ENCODE assay signal across 19 cellular contexts in the genomic region with DNA sequence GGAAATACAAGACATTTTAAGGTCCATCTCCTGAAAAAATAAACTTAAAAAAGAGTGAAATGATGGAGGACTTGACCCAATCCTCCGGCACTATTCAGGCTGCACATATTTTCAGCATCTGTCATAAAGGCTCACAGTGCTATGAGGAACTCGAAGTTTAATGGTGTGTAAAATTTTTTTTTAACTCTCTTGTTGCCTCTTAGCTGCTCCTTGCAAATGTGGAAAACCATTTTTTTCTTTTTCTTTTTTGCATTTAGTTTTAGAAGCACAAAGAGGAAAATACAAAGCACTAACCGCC.
A peak's percentile ranks its signal among the peaks of the same experiment; 100 is the strongest.
DNase-seq lines count a peak whose midpoint lies in the region; ATAC-seq and TF ChIP-seq lines count a peak whose summit lies in the region.
"Had no signal": no experiment of that assay in that cellular context is flagged by ENCODE, and none has a peak within 500 bp of the region (broad histone marks: within the 10 kb centered on the region; RNA-seq: fewer than 3 reads in every experiment).

No MANE protein-coding gene starts in this region.

- no peak overlapping the region for H3K9ac ChIP-seq in adipocyte (ENCODE audit: low read length)
- peak overlapping the region; percentile 2 for H3K9ac ChIP-seq in skeletal muscle satellite cell (ENCODE audit: low read depth, low read length)

- peak overlapping the region; percentile 14 for H3K4me3 ChIP-seq in adipocyte (ENCODE audit: low read length)
- H3K4me3 ChIP-seq in foreskin fibroblast (ENCODE audit: low read depth in 1 of 2, low read length in 2 of 2): no peak overlapping the region
- H3K4me3 ChIP-seq in skeletal muscle satellite cell (ENCODE audit: low read length): no peak overlapping the region

- POLR2A ChIA-PET in activated CD8-positive, alpha-beta T cell treated with anti-CD3 and anti-CD28 coated beads, Interleukin-2, amount 10 ng/mL, durations not matched to agents 7 days and 5 days (lab: Charles Lee): no interaction called here

- CTCF ChIA-PET in activated CD8-positive, alpha-beta T cell treated with anti-CD3 and anti-CD28 coated beads, Interleukin-2, amount 10 ng/mL, durations not matched to agents 7 days and 5 days (lab: Charles Lee): no interaction called here

- no peak overlapping the region for H3K4me3 Mint-ChIP-seq in activated CD8-positive, alpha-beta T cell treated with anti-CD3 and anti-CD28 coated beads, Interleukin-2, amount 10 ng/mL, durations not matched to agents 7 days and 5 days
- H3K4me3 Mint-ChIP-seq: activated CD8-positive, alpha-beta T cell treated with anti-CD3 and anti-CD28 coated beads for 36 hours; activated naive CD8-positive, alpha-beta T cell treated with anti-CD3 and anti-CD28 coated beads, Interleukin-2, amount 50 U/mL, for 24 hours; activated T-helper 1 cell treated with anti-CD3 and anti-CD28 coated beads, Interleukin-12 subunit alpha, Interleukin-12 subunit beta, Interleukin-2, Interleukin-4 antibody, amounts not matched to agents 30 ng/mL and 10 ng/mL and 1 ng/mL, durations not matched to agents 14 hours and 24 hours and 36 hours; T-cell had no signal

- H3K4me1 ChIP-seq in adipocyte (ENCODE audit: control insufficient read depth, insufficient read depth, low read length) (peaks cover 13% of the 10 kb centered on the region), skeletal muscle satellite cell (ENCODE audit: control insufficient read depth, insufficient read depth, low read length) (peaks cover 15% of the 10 kb centered on the region)

- H3K4me2 ChIP-seq in skeletal muscle satellite cell (ENCODE audit: low read length): peak overlapping the region; percentile 60

- no peak for ATAC-seq in HG03457 (IDR thresholded peaks at IDR 0.05; ENCODE audit: unreplicated experiment)
- no peak for ATAC-seq in activated CD8-positive, alpha-beta T cell treated with anti-CD3 and anti-CD28 coated beads, Interleukin-2, amount 10 ng/mL, durations not matched to agents 7 days and 5 days
- ATAC-seq: activated CD8-positive, alpha-beta T cell treated with anti-CD3 and anti-CD28 coated beads for 36 hours; activated naive CD8-positive, alpha-beta T cell treated with anti-CD3 and anti-CD28 coated beads, Interleukin-2, amount 50 U/mL, for 24 hours; left cardiac atrium; T-cell had no signal

- no peaks in the 10 kb centered on the region for H3K27me3 Mint-ChIP-seq in activated CD8-positive, alpha-beta T cell treated with anti-CD3 and anti-CD28 coated beads, Interleukin-2, amount 10 ng/mL, durations not matched to agents 7 days and 5 days (ENCODE audit: low read depth)
- H3K27me3 Mint-ChIP-seq: activated CD8-positive, alpha-beta T cell treated with anti-CD3 and anti-CD28 coated beads for 36 hours; activated naive CD8-positive, alpha-beta T cell treated with anti-CD3 and anti-CD28 coated beads, Interleukin-2, amount 50 U/mL, for 24 hours had no signal

- H3K9me3 ChIP-seq in adipocyte (ENCODE audit: control insufficient read depth, low read length): no peaks in the 10 kb centered on the region
- H3K9me3 ChIP-seq in skeletal muscle satellite cell (replicated peaks; ENCODE audit: low read length): no peaks in the 10 kb centered on the region

- H3K27me3 ChIP-seq in adipocyte (replicated peaks; ENCODE audit: control insufficient read depth, insufficient read depth, low read length) (no peaks in the 10 kb centered on the region), skeletal muscle satellite cell (ENCODE audit: control insufficient read depth, insufficient read depth, low read length) (no peaks in the 10 kb centered on the region)

- peak; percentile 27 for DNase-seq in GM04503 (ENCODE audit: low read depth)
- peak; percentile 60 for DNase-seq in adipocyte (ENCODE audit: low read depth)
- peak; percentile 29 to 64 for DNase-seq in foreskin fibroblast
- DNase-seq in posterior cingulate gyrus: no peak
- no peak for DNase-seq in activated CD8-positive, alpha-beta T cell treated with anti-CD3 and anti-CD28 coated beads, Interleukin-2, amount 10 ng/mL, durations not matched to agents 7 days and 5 days
- DNase-seq: activated CD8-positive, alpha-beta T cell treated with anti-CD3 and anti-CD28 coated beads for 36 hours; activated naive CD8-positive, alpha-beta T cell treated with anti-CD3 and anti-CD28 coated beads, Interleukin-2, amount 50 U/mL, for 24 hours; hippocampal formation; Karpas-422; left cardiac atrium; NCI-H146; NCI-H748 treated with DMSO at 0.1 percent for 48 hours; RPMI8226; stimulated activated CD4-positive, alpha-beta T cell treated with anti-CD3 and anti-CD28 coated beads, Interleukin-15, amount 100 ng/mL, for 24 hours; T-cell; WERI-Rb-1 had no signal

- H3K36me3 Mint-ChIP-seq in activated CD8-positive, alpha-beta T cell treated with anti-CD3 and anti-CD28 coated beads, Interleukin-2, amount 10 ng/mL, durations not matched to agents 7 days and 5 days (ENCODE audit: low read depth): no peaks in the 10 kb centered on the region
- H3K36me3 Mint-ChIP-seq: T-cell had no signal

- H3K4me1 Mint-ChIP-seq in activated CD8-positive, alpha-beta T cell treated with anti-CD3 and anti-CD28 coated beads, Interleukin-2, amount 10 ng/mL, durations not matched to agents 7 days and 5 days (ENCODE audit: low read depth): no peaks in the 10 kb centered on the region
- H3K4me1 Mint-ChIP-seq: activated naive CD8-positive, alpha-beta T cell treated with anti-CD3 and anti-CD28 coated beads, Interleukin-2, amount 50 U/mL, for 24 hours; T-cell had no signal

- no peaks in the 10 kb centered on the region for H3K9me3 Mint-ChIP-seq in activated CD8-positive, alpha-beta T cell treated with anti-CD3 and anti-CD28 coated beads, Interleukin-2, amount 10 ng/mL, durations not matched to agents 7 days and 5 days (ENCODE audit: insufficient read depth)
- H3K9me3 Mint-ChIP-seq: activated CD8-positive, alpha-beta T cell treated with anti-CD3 and anti-CD28 coated beads for 36 hours; activated naive CD8-positive, alpha-beta T cell treated with anti-CD3 and anti-CD28 coated beads, Interleukin-2, amount 50 U/mL, for 24 hours; activated T-helper 1 cell treated with anti-CD3 and anti-CD28 coated beads, Interleukin-12 subunit alpha, Interleukin-12 subunit beta, Interleukin-2, Interleukin-4 antibody, amounts not matched to agents 30 ng/mL and 10 ng/mL and 1 ng/mL, durations not matched to agents 14 hours and 24 hours and 36 hours; T-cell had no signal

- intact Hi-C loops in posterior cingulate gyrus (cut with DNase I): no loop called here

- no peak for TF ChIP-seq CTCF in foreskin fibroblast (IDR thresholded peaks at IDR 0.05; ENCODE audit: low read depth, low read length)

- no peaks in the 10 kb centered on the region for H3K36me3 ChIP-seq in adipocyte (ENCODE audit: control insufficient read depth, insufficient read depth, low read length, severe bottlenecking)
- H3K36me3 ChIP-seq in skeletal muscle satellite cell (ENCODE audit: insufficient read depth, low read length): no peaks in the 10 kb centered on the region
- H3K36me3 ChIP-seq: WERI-Rb-1 had no signal

- no peak overlapping the region for H3K27ac Mint-ChIP-seq in activated CD8-positive, alpha-beta T cell treated with anti-CD3 and anti-CD28 coated beads, Interleukin-2, amount 10 ng/mL, durations not matched to agents 7 days and 5 days
- H3K27ac Mint-ChIP-seq: activated CD8-positive, alpha-beta T cell treated with anti-CD3 and anti-CD28 coated beads for 36 hours; activated naive CD8-positive, alpha-beta T cell treated with anti-CD3 and anti-CD28 coated beads, Interleukin-2, amount 50 U/mL, for 24 hours; activated T-helper 1 cell treated with anti-CD3 and anti-CD28 coated beads, Interleukin-12 subunit alpha, Interleukin-12 subunit beta, Interleukin-2, Interleukin-4 antibody, amounts not matched to agents 30 ng/mL and 10 ng/mL and 1 ng/mL, durations not matched to agents 14 hours and 24 hours and 36 hours; T-cell had no signal

Comparison
In these comparisons a context has a peak if more than half of its experiments do, and no peak if none do; other contexts are left out.
1. DNase-seq: peak in GM04503 (single experiment), adipocyte (single experiment) and foreskin fibroblast (2 of 2); none in posterior cingulate gyrus (0 of 10) and activated CD8-positive, alpha-beta T cell treated with anti-CD3 and anti-CD28 coated beads, Interleukin-2, amount 10 ng/mL, durations not matched to agents 7 days and 5 days (single experiment).